18 cellular contexts compared by ENCODE assay signal in the genomic region with DNA sequence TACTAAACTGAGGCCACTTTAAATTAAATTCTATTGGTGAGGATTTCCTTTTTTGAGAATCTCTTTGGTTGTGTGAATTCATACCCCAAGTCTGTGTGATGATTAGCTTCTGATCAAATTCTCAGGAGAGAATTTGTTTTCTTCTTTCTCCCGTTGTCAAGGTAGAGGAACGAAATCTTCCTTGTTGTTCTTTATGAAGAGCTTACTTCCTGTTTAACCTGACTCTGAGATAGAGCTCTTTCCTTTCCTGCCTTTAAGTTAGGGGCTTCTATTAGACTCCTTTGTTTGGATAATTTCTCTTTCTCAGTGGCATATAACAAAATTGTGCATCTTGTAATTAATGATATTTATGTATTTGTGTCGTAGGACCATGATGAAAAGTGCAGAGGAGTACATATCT.
DNase-seq lines count a peak whose midpoint lies in the region; ATAC-seq, FAIRE-seq and TF ChIP-seq lines count a peak whose summit lies in the region.
"Had no signal": no experiment of that assay in that cellular context is flagged by ENCODE, and none has a peak within 500 bp of the region (broad histone marks: within the 10 kb centered on the region; RNA-seq: fewer than 3 reads in every experiment).

No MANE protein-coding gene starts in this region.

- POLR2A ChIA-PET in activated CD4-positive, alpha-beta memory T cell treated with anti-CD3 and anti-CD28 coated beads, Interleukin-2, amount 10 ng/mL, durations not matched to agents 7 days and 5 days (lab: Charles Lee), result no interaction called here

- CTCF ChIA-PET in activated CD4-positive, alpha-beta memory T cell treated with anti-CD3 and anti-CD28 coated beads, Interleukin-2, amount 10 ng/mL, durations not matched to agents 7 days and 5 days (lab: Charles Lee), result no interaction called here

- FAIRE-seq in HTR-8/SVneo (lab: Jason Lieb, UNC), result no peak
- FAIRE-seq: GM12878, GM19239 had no signal

- DNase-seq in activated T-cell treated with anti-CD3 and anti-CD28 coated beads, Interleukin-2, amount 50 U/mL, for 72 hours, result no peak
- DNase-seq in activated T-cell treated with anti-CD3 and anti-CD28 coated beads, Interleukin-2, amount 50 U/mL, for 48 hours, result no peak
- DNase-seq in DMS53 treated with DMSO at 0.1 percent for 48 hours (lab: John Stamatoyannopoulos, UW; ENCODE audit: unreplicated experiment) (peak; percentile 2), endothelial cell (ENCODE audit: low spot score) (no peak), HTR-8/SVneo (ENCODE audit: insufficient read length, low spot score) (no peak)
- no peak for DNase-seq in activated CD4-positive, alpha-beta memory T cell treated with anti-CD3 and anti-CD28 coated beads, Interleukin-2, amount 10 ng/mL, durations not matched to agents 7 days and 5 days
- DNase-seq: Caco-2; CD4-positive, CD25-positive, alpha-beta regulatory T cell; CD8-positive, alpha-beta T cell; DMS79; EL; GDM1; H9 had no signal

- H3K4me1 Mint-ChIP-seq in activated T-cell treated with anti-CD3 and anti-CD28 coated beads, Interleukin-2, amount 50 U/mL, for 72 hours (ENCODE audit: low read depth), result no peaks in the 10 kb centered on the region
- peaks cover 13% of the 10 kb centered on the region for H3K4me1 Mint-ChIP-seq in endothelial cell (ENCODE audit: unreplicated experiment)
- no peaks in the 10 kb centered on the region for H3K4me1 Mint-ChIP-seq in activated CD4-positive, alpha-beta memory T cell treated with anti-CD3 and anti-CD28 coated beads, Interleukin-2, amount 10 ng/mL, durations not matched to agents 7 days and 5 days
- H3K4me1 Mint-ChIP-seq: B cell; CD4-positive, CD25-positive, alpha-beta regulatory T cell had no signal

- peak overlapping the region; percentile 11 for H3K27ac Mint-ChIP-seq in activated T-cell treated with anti-CD3 and anti-CD28 coated beads, Interleukin-2, amount 50 U/mL, for 72 hours
- peak overlapping the region; percentile 14 for H3K27ac Mint-ChIP-seq in endothelial cell (ENCODE audit: unreplicated experiment)
- no peak overlapping the region for H3K27ac Mint-ChIP-seq in activated CD4-positive, alpha-beta memory T cell treated with anti-CD3 and anti-CD28 coated beads, Interleukin-2, amount 10 ng/mL, durations not matched to agents 7 days and 5 days
- H3K27ac Mint-ChIP-seq: B cell; CD4-positive, CD25-positive, alpha-beta regulatory T cell; CD8-positive, alpha-beta T cell; GM23338; H9 had no signal

- no peak for ATAC-seq in activated T-cell treated with anti-CD3 and anti-CD28 coated beads, Interleukin-2, amount 50 U/mL, for 72 hours (replicated peaks in 1 of 2)
- ATAC-seq: CD8-positive, alpha-beta T cell; GM23338; HCT116 had no signal

- H3K9me3 Mint-ChIP-seq in activated T-cell treated with anti-CD3 and anti-CD28 coated beads, Interleukin-2, amount 50 U/mL, for 72 hours, result no peaks in the 10 kb centered on the region
- no peaks in the 10 kb centered on the region for H3K9me3 Mint-ChIP-seq in endothelial cell (ENCODE audit: unreplicated experiment)
- no peaks in the 10 kb centered on the region for H3K9me3 Mint-ChIP-seq in activated CD4-positive, alpha-beta memory T cell treated with anti-CD3 and anti-CD28 coated beads, Interleukin-2, amount 10 ng/mL, durations not matched to agents 7 days and 5 days
- H3K9me3 Mint-ChIP-seq: CD4-positive, CD25-positive, alpha-beta regulatory T cell; CD8-positive, alpha-beta T cell; GM23338; H9 had no signal

- H3K27me3 Mint-ChIP-seq in activated T-cell treated with anti-CD3 and anti-CD28 coated beads, Interleukin-2, amount 50 U/mL, for 72 hours (ENCODE audit: low read depth), result no peaks in the 10 kb centered on the region
- H3K27me3 Mint-ChIP-seq in endothelial cell (ENCODE audit: unreplicated experiment), result no peaks in the 10 kb centered on the region
- no peaks in the 10 kb centered on the region for H3K27me3 Mint-ChIP-seq in activated CD4-positive, alpha-beta memory T cell treated with anti-CD3 and anti-CD28 coated beads, Interleukin-2, amount 10 ng/mL, durations not matched to agents 7 days and 5 days
- H3K27me3 Mint-ChIP-seq: B cell; CD4-positive, CD25-positive, alpha-beta regulatory T cell had no signal

- H3K36me3 Mint-ChIP-seq in activated T-cell treated with anti-CD3 and anti-CD28 coated beads, Interleukin-2, amount 50 U/mL, for 72 hours (ENCODE audit: insufficient read depth in 2 of 2), result no peaks in the 10 kb centered on the region
- no peaks in the 10 kb centered on the region for H3K36me3 Mint-ChIP-seq in endothelial cell (ENCODE audit: low read depth, unreplicated experiment)
- no peaks in the 10 kb centered on the region for H3K36me3 Mint-ChIP-seq in activated CD4-positive, alpha-beta memory T cell treated with anti-CD3 and anti-CD28 coated beads, Interleukin-2, amount 10 ng/mL, durations not matched to agents 7 days and 5 days (ENCODE audit: low read depth)
- H3K36me3 Mint-ChIP-seq: CD4-positive, CD25-positive, alpha-beta regulatory T cell; CD8-positive, alpha-beta T cell had no signal

- no peak for TF ChIP-seq CTCF in endothelial cell (IDR thresholded peaks at IDR 0.05; ENCODE audit: unreplicated experiment)

- no peak overlapping the region for H3K4me3 Mint-ChIP-seq in activated T-cell treated with anti-CD3 and anti-CD28 coated beads, Interleukin-2, amount 50 U/mL, for 72 hours
- no peak overlapping the region for H3K4me3 Mint-ChIP-seq in endothelial cell (ENCODE audit: unreplicated experiment)
- no peak overlapping the region for H3K4me3 Mint-ChIP-seq in activated CD4-positive, alpha-beta memory T cell treated with anti-CD3 and anti-CD28 coated beads, Interleukin-2, amount 10 ng/mL, durations not matched to agents 7 days and 5 days
- H3K4me3 Mint-ChIP-seq: B cell; CD4-positive, CD25-positive, alpha-beta regulatory T cell; CD8-positive, alpha-beta T cell; GM23338; H9 had no signal
